25 cellular contexts compared by ENCODE assay signal in genomic region chr4:181618896-181619295, GRCh38.
"Had no signal": no experiment of that assay in that cellular context is flagged by ENCODE, and none has a peak within 500 bp of the region (broad histone marks: within the 10 kb centered on the region; RNA-seq: fewer than 3 reads in every experiment).

No MANE protein-coding gene starts in this region.

- H3K4me3 Mint-ChIP-seq: activated B cell treated with CpG ODN at 0.5 μM for 24 hours; activated T-cell treated with anti-CD3 and anti-CD28 coated beads, Interleukin-2, amount 50 U/mL, for 72 hours; nephron; stimulated activated naive CD8-positive, alpha-beta T cell treated with anti-CD3 and anti-CD28 coated beads, Interleukin-15, amount 100 ng/mL, for 72 hours; type B pancreatic cell had no signal

- DNase-seq: activated B cell treated with CpG ODN at 0.5 μM for 24 hours; activated CD4-positive, alpha-beta T cell treated with anti-CD3 and anti-CD28 coated beads, Interleukin-2, amount 50 U/mL, for 4 hours; activated naive CD4-positive, alpha-beta T cell; activated T-cell treated with anti-CD3 and anti-CD28 coated beads for 4 hours; activated T-cell treated with anti-CD3 and anti-CD28 coated beads, Interleukin-2, amount 50 U/mL, for 72 hours; anterior cingulate cortex; dermis blood vessel endothelial cell; effector CD4-positive, alpha-beta T cell; hippocampal formation; islet precursor cell; left ventricle myocardium superior; ovary; stimulated activated CD4-positive, alpha-beta T cell treated with anti-CD3 and anti-CD28 coated beads, Interleukin-12 subunit alpha, Interleukin-12 subunit beta, amount 100 ng/mL, for 4 hours; stimulated activated CD4-positive, alpha-beta T cell treated with anti-CD3 and anti-CD28 coated beads, Interleukin-4, amount 100 ng/mL, for 1 hour; stimulated activated naive CD8-positive, alpha-beta T cell treated with anti-CD3 and anti-CD28 coated beads, Interleukin-15, amount 100 ng/mL, for 72 hours; substantia nigra; T-helper 2 cell had no signal

- H3K4me3 ChIP-seq: gastroesophageal sphincter, ovary, skin epidermis, vagina had no signal

- H3K9me3 ChIP-seq: gastroesophageal sphincter, ovary, vagina had no signal

- H3K27me3 Mint-ChIP-seq: activated B cell treated with CpG ODN at 0.5 μM for 24 hours; stimulated activated naive CD8-positive, alpha-beta T cell treated with anti-CD3 and anti-CD28 coated beads, Interleukin-15, amount 100 ng/mL, for 72 hours had no signal

- ATAC-seq: activated naive CD4-positive, alpha-beta T cell treated with anti-CD3 and anti-CD28 coated beads, Interleukin-2, amount 50 U/mL, for 72 hours; activated T-cell treated with anti-CD3 and anti-CD28 coated beads, Interleukin-2, amount 50 U/mL, for 72 hours; gastroesophageal sphincter; left ventricle myocardium superior; sciatic nerve; stimulated activated naive CD8-positive, alpha-beta T cell treated with anti-CD3 and anti-CD28 coated beads, Interleukin-15, amount 100 ng/mL, for 72 hours had no signal

- H3K27me3 ChIP-seq: gastroesophageal sphincter, ovary, vagina had no signal

- H3K9me3 Mint-ChIP-seq: activated naive CD4-positive, alpha-beta T cell treated with anti-CD3 and anti-CD28 coated beads, Interleukin-2, amount 50 U/mL, for 72 hours; nephron; stimulated activated naive CD8-positive, alpha-beta T cell treated with anti-CD3 and anti-CD28 coated beads, Interleukin-15, amount 100 ng/mL, for 72 hours; type B pancreatic cell had no signal

- H3K36me3 ChIP-seq: gastroesophageal sphincter, ovary, vagina had no signal

- H3K27ac Mint-ChIP-seq: activated B cell treated with CpG ODN at 0.5 μM for 24 hours; activated naive CD4-positive, alpha-beta T cell treated with anti-CD3 and anti-CD28 coated beads, Interleukin-2, amount 50 U/mL, for 72 hours; activated T-cell treated with anti-CD3 and anti-CD28 coated beads, Interleukin-2, amount 50 U/mL, for 72 hours; nephron; progenitor cell of endocrine pancreas; stimulated activated naive CD8-positive, alpha-beta T cell treated with anti-CD3 and anti-CD28 coated beads, Interleukin-15, amount 100 ng/mL, for 72 hours; type B pancreatic cell had no signal

- H3K4me1 Mint-ChIP-seq: activated B cell treated with CpG ODN at 0.5 μM for 24 hours; stimulated activated naive CD8-positive, alpha-beta T cell treated with anti-CD3 and anti-CD28 coated beads, Interleukin-15, amount 100 ng/mL, for 72 hours had no signal

- H3K36me3 Mint-ChIP-seq: activated naive CD4-positive, alpha-beta T cell treated with anti-CD3 and anti-CD28 coated beads, Interleukin-2, amount 50 U/mL, for 72 hours; type B pancreatic cell had no signal

- H3K4me1 ChIP-seq: gastroesophageal sphincter, vagina had no signal

- H3K27ac ChIP-seq: gastroesophageal sphincter, ovary, skin epidermis, vagina had no signal
